ENCODE assay signal across 1 cellular context in the genomic region with DNA sequence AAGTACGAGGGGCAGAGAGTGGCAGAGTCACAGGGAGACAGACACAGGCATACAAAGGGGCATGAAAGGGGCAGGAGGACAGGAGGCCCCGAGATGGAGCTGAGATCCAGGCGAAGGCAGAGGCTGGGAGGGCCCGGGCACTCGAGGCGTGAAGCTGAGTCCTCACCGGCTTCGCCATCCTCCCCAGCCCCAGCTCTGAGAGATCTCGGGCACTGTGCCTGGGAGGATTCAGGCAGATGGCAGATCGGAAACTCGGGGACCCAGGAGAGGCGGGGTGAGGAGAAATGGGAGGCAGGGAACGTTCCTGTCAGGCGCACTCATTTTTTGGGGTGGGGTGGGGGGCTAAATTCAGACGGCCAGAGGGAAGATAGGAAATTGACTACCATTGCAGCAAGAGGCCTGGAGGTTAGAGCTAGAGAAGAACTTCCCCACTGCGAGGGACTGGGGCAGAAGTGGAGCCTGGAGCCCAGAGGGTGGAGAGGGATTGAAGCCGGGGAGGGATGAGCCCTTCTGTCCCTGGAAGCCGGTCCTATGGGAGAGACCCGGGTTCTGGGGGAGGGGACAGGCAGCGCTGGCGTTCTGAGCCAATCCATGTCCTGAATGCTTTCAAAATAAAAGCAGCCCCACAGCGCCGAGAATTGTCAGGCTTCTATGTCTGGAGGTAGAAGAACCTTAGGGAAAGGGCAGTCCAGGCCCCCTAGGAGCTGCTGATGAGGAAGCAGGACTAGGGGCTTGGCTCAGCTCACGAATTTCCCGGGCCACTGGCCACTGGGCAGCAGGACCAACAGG.
TF ChIP-seq lines count a peak whose summit lies in the region.

No MANE protein-coding gene starts in this region.

TF ChIP-seq in H1, 55 proteins besides CTCF, POLR2A, EP300 and RAD21:
- TF ChIP-seq HDAC2 (IDR thresholded peaks at IDR 0.05; ENCODE audit: borderline replicate concordance in 1 of 2, low read depth in 2 of 2, low read length in 2 of 2) (peak in 1 of 2 experiments; percentile 55; a peak in 1 of 4 replicates), SIN3A (conservative IDR thresholded peaks at IDR 0.05 in 1 of 2, IDR thresholded peaks at IDR 0.05 in 1 of 2; ENCODE audit: low read depth in 1 of 2, low read length in 2 of 2) (no peak), RNF2 (IDR thresholded peaks at IDR 0.05; ENCODE audit: borderline replicate concordance, low read depth, low read length, missing control alignments, poor library complexity, severe bottlenecking) (no peak), EZH2 (IDR thresholded peaks at IDR 0.05; ENCODE audit: low read depth, low read length, severe bottlenecking) (no peak), KDM1A (IDR thresholded peaks at IDR 0.05; ENCODE audit: borderline replicate concordance, low read length) (peak; percentile 92), JUN (IDR thresholded peaks at IDR 0.05; ENCODE audit: low read depth, low read length) (no peak), EGR1 (IDR thresholded peaks at IDR 0.05; ENCODE audit: borderline replicate concordance, low read depth, low read length) (0 out of 2 replicates have a peak, but pooled peaks have one; percentile 31), BCL11A (IDR thresholded peaks at IDR 0.05; ENCODE audit: low read depth in 2 of 2, low read length in 2 of 2) (no peak)
- TF ChIP-seq, protein P1, sequence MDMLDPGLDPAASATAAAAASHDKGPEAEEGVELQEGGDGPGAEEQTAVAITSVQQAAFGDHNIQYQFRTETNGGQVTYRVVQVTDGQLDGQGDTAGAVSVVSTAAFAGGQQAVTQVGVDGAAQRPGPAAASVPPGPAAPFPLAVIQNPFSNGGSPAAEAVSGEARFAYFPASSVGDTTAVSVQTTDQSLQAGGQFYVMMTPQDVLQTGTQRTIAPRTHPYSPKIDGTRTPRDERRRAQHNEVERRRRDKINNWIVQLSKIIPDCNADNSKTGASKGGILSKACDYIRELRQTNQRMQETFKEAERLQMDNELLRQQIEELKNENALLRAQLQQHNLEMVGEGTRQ (IDR thresholded peaks at IDR 0.05; ENCODE audit: low read length): no peak
- TF ChIP-seq, protein P2, sequence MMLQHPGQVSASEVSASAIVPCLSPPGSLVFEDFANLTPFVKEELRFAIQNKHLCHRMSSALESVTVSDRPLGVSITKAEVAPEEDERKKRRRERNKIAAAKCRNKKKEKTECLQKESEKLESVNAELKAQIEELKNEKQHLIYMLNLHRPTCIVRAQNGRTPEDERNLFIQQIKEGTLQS (IDR thresholded peaks at IDR 0.05; ENCODE audit: insufficient read depth, low read depth, low read length): no peak
